1 cellular context compared by ENCODE assay signal in the genomic region with DNA sequence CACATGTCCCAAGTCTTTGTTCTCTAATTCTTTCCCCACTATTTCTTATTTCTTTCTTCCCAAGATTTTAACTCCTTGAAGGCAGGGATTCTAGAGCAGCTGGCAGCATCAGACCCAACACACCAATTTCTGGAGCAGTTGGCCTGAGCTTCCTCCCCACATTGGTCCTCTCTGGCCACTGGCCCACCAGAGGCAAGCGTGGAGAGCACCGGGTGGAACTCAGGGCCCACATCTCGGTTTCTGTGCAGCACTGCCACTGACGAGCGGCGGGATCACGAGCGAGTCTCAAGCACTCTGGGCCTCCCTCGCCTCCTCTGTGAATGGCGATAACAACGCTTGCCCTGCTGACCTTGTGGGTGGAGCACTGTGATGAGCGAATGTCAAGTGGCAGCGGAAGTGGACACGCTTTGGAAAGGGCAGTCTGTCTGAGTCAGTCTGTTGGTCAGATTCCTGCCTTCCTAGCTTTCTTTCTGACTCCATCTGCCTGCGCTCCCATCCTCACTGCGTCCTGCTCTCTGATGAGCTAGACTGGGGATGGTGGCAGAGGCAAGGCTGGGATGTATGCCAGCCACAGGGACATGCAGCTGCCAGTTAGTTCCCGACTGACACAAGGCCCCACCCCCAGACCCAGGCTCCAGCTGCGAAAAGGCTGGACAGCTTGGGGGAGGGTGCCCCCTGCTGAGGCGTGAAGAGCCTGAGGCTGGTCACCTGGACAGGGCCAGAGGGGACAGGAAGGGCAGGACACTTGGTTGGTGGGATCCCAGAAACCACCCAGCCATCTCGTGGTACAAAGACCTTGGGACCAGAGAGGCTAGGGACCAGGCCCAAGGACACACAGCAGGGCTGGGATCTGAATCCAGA.
A peak's percentile ranks its signal among the peaks of the same experiment; 100 is the strongest.
TF ChIP-seq lines count a peak whose summit lies in the region.

No MANE protein-coding gene starts in this region.

TF ChIP-seq in HepG2, 621 proteins besides CTCF, POLR2A, EP300 and RAD21 (continued from another document and continues in another):
- TF ChIP-seq, protein P1, sequence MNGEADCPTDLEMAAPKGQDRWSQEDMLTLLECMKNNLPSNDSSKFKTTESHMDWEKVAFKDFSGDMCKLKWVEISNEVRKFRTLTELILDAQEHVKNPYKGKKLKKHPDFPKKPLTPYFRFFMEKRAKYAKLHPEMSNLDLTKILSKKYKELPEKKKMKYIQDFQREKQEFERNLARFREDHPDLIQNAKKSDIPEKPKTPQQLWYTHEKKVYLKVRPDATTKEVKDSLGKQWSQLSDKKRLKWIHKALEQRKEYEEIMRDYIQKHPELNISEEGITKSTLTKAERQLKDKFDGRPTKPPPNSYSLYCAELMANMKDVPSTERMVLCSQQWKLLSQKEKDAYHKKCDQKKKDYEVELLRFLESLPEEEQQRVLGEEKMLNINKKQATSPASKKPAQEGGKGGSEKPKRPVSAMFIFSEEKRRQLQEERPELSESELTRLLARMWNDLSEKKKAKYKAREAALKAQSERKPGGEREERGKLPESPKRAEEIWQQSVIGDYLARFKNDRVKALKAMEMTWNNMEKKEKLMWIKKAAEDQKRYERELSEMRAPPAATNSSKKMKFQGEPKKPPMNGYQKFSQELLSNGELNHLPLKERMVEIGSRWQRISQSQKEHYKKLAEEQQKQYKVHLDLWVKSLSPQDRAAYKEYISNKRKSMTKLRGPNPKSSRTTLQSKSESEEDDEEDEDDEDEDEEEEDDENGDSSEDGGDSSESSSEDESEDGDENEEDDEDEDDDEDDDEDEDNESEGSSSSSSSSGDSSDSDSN (CRISPR knock-in tag; IDR thresholded peaks at IDR 0.05) = peak; percentile 42; the same call in 1 of the 2 replicates
- TF ChIP-seq ZNF83 (CRISPR knock-in tag; IDR thresholded peaks at IDR 0.05; ENCODE audit: borderline replicate concordance) = peak; percentile 34; the same call in 1 of the 2 replicates
- peak; percentile 77 for TF ChIP-seq TBX2 (CRISPR knock-in tag; IDR thresholded peaks at IDR 0.05; ENCODE audit: borderline replicate concordance)
- TF ChIP-seq ISL2 (CRISPR knock-in tag; IDR thresholded peaks at IDR 0.05) = 0 out of 2 replicates have a peak, but pooled peaks have one; percentile 32
- TF ChIP-seq SMARCC2 (IDR thresholded peaks at IDR 0.05) = no peak
- TF ChIP-seq ZNF224 (CRISPR knock-in tag; IDR thresholded peaks at IDR 0.05) = no peak
- peak; percentile 29; the same call in 1 of the 2 replicates for TF ChIP-seq SMAD9 (CRISPR knock-in tag; IDR thresholded peaks at IDR 0.05)
- TF ChIP-seq THAP11 (CRISPR knock-in tag; IDR thresholded peaks at IDR 0.05) = no peak; the same call in 1 of the 2 replicates
- TF ChIP-seq HOXD1 (CRISPR knock-in tag; IDR thresholded peaks at IDR 0.05) = peak; percentile 36; the same call in 1 of the 2 replicates
- TF ChIP-seq, protein P2, sequence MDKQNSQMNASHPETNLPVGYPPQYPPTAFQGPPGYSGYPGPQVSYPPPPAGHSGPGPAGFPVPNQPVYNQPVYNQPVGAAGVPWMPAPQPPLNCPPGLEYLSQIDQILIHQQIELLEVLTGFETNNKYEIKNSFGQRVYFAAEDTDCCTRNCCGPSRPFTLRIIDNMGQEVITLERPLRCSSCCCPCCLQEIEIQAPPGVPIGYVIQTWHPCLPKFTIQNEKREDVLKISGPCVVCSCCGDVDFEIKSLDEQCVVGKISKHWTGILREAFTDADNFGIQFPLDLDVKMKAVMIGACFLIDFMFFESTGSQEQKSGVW (CRISPR knock-in tag; IDR thresholded peaks at IDR 0.05; ENCODE audit: borderline replicate concordance) = no peak
- TF ChIP-seq ZNF44 (CRISPR knock-in tag; IDR thresholded peaks at IDR 0.05) = peak; percentile 77; the same call in 1 of the 2 replicates
- TF ChIP-seq ATRX (CRISPR knock-in tag; IDR thresholded peaks at IDR 0.05; ENCODE audit: borderline replicate concordance) = no peak
- peak; percentile 75; the same call in 1 of the 2 replicates for TF ChIP-seq JUN (CRISPR knock-in tag; IDR thresholded peaks at IDR 0.05)
- no peak for TF ChIP-seq FOSL1 (CRISPR knock-in tag; IDR thresholded peaks at IDR 0.05; ENCODE audit: borderline replicate concordance)
- no peak; the same call in 1 of the 2 replicates for TF ChIP-seq MXD4 (CRISPR knock-in tag; IDR thresholded peaks at IDR 0.05)
- peak; percentile 36; the same call in 1 of the 2 replicates for TF ChIP-seq HHEX (CRISPR knock-in tag; IDR thresholded peaks at IDR 0.05)
- TF ChIP-seq, protein P3, sequence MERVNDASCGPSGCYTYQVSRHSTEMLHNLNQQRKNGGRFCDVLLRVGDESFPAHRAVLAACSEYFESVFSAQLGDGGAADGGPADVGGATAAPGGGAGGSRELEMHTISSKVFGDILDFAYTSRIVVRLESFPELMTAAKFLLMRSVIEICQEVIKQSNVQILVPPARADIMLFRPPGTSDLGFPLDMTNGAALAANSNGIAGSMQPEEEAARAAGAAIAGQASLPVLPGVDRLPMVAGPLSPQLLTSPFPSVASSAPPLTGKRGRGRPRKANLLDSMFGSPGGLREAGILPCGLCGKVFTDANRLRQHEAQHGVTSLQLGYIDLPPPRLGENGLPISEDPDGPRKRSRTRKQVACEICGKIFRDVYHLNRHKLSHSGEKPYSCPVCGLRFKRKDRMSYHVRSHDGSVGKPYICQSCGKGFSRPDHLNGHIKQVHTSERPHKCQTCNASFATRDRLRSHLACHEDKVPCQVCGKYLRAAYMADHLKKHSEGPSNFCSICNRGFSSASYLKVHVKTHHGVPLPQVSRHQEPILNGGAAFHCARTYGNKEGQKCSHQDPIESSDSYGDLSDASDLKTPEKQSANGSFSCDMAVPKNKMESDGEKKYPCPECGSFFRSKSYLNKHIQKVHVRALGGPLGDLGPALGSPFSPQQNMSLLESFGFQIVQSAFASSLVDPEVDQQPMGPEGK (CRISPR knock-in tag; IDR thresholded peaks at IDR 0.05) = peak; percentile 62; the same call in 1 of the 2 replicates
- TF ChIP-seq GFI1 (CRISPR knock-in tag; IDR thresholded peaks at IDR 0.05; ENCODE audit: borderline replicate concordance) = no peak
- peak; percentile 98; the same call in 1 of the 2 replicates for TF ChIP-seq MEIS1 (CRISPR knock-in tag; IDR thresholded peaks at IDR 0.05; ENCODE audit: borderline replicate concordance)
- TF ChIP-seq ARID2 (CRISPR knock-in tag; IDR thresholded peaks at IDR 0.05; ENCODE audit: borderline replicate concordance) = 0 out of 2 replicates have a peak, but pooled peaks have one; percentile 26
- TF ChIP-seq DPF2 (CRISPR knock-in tag; IDR thresholded peaks at IDR 0.05; ENCODE audit: borderline replicate concordance, low read depth) = peak; percentile 59; the same call in 1 of the 2 replicates
- TF ChIP-seq, protein P4, sequence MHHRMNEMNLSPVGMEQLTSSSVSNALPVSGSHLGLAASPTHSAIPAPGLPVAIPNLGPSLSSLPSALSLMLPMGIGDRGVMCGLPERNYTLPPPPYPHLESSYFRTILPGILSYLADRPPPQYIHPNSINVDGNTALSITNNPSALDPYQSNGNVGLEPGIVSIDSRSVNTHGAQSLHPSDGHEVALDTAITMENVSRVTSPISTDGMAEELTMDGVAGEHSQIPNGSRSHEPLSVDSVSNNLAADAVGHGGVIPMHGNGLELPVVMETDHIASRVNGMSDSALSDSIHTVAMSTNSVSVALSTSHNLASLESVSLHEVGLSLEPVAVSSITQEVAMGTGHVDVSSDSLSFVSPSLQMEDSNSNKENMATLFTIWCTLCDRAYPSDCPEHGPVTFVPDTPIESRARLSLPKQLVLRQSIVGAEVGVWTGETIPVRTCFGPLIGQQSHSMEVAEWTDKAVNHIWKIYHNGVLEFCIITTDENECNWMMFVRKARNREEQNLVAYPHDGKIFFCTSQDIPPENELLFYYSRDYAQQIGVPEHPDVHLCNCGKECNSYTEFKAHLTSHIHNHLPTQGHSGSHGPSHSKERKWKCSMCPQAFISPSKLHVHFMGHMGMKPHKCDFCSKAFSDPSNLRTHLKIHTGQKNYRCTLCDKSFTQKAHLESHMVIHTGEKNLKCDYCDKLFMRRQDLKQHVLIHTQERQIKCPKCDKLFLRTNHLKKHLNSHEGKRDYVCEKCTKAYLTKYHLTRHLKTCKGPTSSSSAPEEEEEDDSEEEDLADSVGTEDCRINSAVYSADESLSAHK (CRISPR knock-in tag; IDR thresholded peaks at IDR 0.05; ENCODE audit: borderline replicate concordance) = no peak
- TF ChIP-seq TARDBP (CRISPR knock-in tag; IDR thresholded peaks at IDR 0.05) = peak; percentile 88
- peak; percentile 44; the same call in 1 of the 2 replicates for TF ChIP-seq ZNF547 (CRISPR knock-in tag; IDR thresholded peaks at IDR 0.05)
- peak; percentile 90; the same call in 1 of the 2 replicates for TF ChIP-seq ZNF230 (CRISPR knock-in tag; IDR thresholded peaks at IDR 0.05)
- TF ChIP-seq, protein P5, sequence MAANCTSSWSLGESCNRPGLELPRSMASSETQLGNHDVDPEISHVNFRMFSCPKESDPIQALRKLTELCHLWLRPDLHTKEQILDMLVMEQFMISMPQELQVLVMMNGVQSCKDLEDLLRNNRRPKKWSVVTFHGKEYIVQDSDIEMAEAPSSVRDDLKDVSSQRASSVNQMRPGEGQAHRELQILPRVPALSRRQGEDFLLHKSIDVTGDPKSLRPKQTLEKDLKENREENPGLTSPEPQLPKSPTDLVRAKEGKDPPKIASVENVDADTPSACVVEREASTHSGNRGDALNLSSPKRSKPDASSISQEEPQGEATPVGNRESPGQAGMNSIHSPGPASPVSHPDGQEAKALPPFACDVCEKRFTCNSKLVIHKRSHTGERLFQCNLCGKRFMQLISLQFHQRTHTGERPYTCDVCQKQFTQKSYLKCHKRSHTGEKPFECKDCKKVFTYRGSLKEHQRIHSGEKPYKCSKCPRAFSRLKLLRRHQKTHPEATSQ (CRISPR knock-in tag; IDR thresholded peaks at IDR 0.05; ENCODE audit: borderline replicate concordance) = 0 out of 2 replicates have a peak, but pooled peaks have one; percentile 51
- no peak for TF ChIP-seq ZNF17 (CRISPR knock-in tag; IDR thresholded peaks at IDR 0.05)
- TF ChIP-seq, protein P6, sequence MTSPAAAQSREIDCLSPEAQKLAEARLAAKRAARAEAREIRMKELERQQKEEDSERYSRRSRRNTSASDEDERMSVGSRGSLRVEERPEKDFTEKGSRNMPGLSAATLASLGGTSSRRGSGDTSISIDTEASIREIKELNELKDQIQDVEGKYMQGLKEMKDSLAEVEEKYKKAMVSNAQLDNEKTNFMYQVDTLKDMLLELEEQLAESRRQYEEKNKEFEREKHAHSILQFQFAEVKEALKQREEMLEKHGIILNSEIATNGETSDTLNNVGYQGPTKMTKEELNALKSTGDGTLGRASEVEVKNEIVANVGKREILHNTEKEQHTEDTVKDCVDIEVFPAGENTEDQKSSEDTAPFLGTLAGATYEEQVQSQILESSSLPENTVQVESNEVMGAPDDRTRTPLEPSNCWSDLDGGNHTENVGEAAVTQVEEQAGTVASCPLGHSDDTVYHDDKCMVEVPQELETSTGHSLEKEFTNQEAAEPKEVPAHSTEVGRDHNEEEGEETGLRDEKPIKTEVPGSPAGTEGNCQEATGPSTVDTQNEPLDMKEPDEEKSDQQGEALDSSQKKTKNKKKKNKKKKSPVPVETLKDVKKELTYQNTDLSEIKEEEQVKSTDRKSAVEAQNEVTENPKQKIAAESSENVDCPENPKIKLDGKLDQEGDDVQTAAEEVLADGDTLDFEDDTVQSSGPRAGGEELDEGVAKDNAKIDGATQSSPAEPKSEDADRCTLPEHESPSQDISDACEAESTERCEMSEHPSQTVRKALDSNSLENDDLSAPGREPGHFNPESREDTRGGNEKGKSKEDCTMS (CRISPR knock-in tag; conservative IDR thresholded peaks at IDR 0.05) = no peak
- TF ChIP-seq CHD4 (IDR thresholded peaks at IDR 0.05; ENCODE audit: borderline replicate concordance, low read length) = no peak
- TF ChIP-seq ZMYM4 (CRISPR knock-in tag; IDR thresholded peaks at IDR 0.05) = no peak
- TF ChIP-seq ZNF33B (CRISPR knock-in tag; IDR thresholded peaks at IDR 0.05) = 0 out of 2 replicates have a peak, but pooled peaks have one; percentile 63
- TF ChIP-seq ZNF333 (CRISPR knock-in tag; IDR thresholded peaks at IDR 0.05; ENCODE audit: borderline replicate concordance) = peak; percentile 71; the same call in 1 of the 2 replicates
- no peak for TF ChIP-seq ZNF672 (CRISPR knock-in tag; IDR thresholded peaks at IDR 0.05)
- peak; percentile 76 for TF ChIP-seq KDM5B (CRISPR knock-in tag; IDR thresholded peaks at IDR 0.05; ENCODE audit: borderline replicate concordance)
- no peak for TF ChIP-seq SETDB1 (CRISPR knock-in tag; IDR thresholded peaks at IDR 0.05; ENCODE audit: borderline replicate concordance)
- TF ChIP-seq SRSF1 (optimal IDR thresholded peaks at IDR 0.05; ENCODE audit: low read depth, low read length) = peak; percentile 50
- TF ChIP-seq HNRNPK (IDR thresholded peaks at IDR 0.05; ENCODE audit: low read depth, low read length, poor library complexity, severe bottlenecking) = no peak
- TF ChIP-seq ZNF782 (CRISPR knock-in tag; IDR thresholded peaks at IDR 0.05; ENCODE audit: borderline replicate concordance) = peak; percentile 86
- TF ChIP-seq, protein P7, sequence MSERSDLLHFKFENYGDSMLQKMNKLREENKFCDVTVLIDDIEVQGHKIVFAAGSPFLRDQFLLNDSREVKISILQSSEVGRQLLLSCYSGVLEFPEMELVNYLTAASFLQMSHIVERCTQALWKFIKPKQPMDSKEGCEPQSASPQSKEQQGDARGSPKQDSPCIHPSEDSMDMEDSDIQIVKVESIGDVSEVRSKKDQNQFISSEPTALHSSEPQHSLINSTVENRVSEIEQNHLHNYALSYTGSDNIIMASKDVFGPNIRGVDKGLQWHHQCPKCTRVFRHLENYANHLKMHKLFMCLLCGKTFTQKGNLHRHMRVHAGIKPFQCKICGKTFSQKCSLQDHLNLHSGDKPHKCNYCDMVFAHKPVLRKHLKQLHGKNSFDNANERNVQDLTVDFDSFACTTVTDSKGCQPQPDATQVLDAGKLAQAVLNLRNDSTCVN (CRISPR knock-in tag; IDR thresholded peaks at IDR 0.05; ENCODE audit: borderline replicate concordance) = 0 out of 2 replicates have a peak, but pooled peaks have one; percentile 24
- no peak for TF ChIP-seq NFE2L1 (CRISPR knock-in tag; IDR thresholded peaks at IDR 0.05; ENCODE audit: borderline replicate concordance)
- no peak for TF ChIP-seq SIX1 (CRISPR knock-in tag; IDR thresholded peaks at IDR 0.05; ENCODE audit: borderline replicate concordance)
- TF ChIP-seq ZNF619 (CRISPR knock-in tag; IDR thresholded peaks at IDR 0.05) = peak; percentile 78; the same call in 1 of the 2 replicates
- peak; percentile 65; the same call in 1 of the 2 replicates for TF ChIP-seq ZNF501 (CRISPR knock-in tag; IDR thresholded peaks at IDR 0.05)
- peak; percentile 67; the same call in 1 of the 2 replicates for TF ChIP-seq NFKBIZ (CRISPR knock-in tag; IDR thresholded peaks at IDR 0.05)
